2 cellular contexts compared by ENCODE assay signal in genomic region chr1:53278294-53278693, GRCh38.
TF ChIP-seq lines count a peak whose summit lies in the region.

No MANE protein-coding gene starts in this region.

TF ChIP-seq in IMR-90, 13 proteins besides CTCF, POLR2A, EP300 and RAD21 (continued from another document):
- TF ChIP-seq MAZ (IDR thresholded peaks at IDR 0.05; ENCODE audit: borderline replicate concordance, low read depth, low read length) = peak; percentile 33; the same call in 1 of the 2 replicates

TF ChIP-seq in WTC11, 78 proteins besides CTCF, POLR2A, EP300 and RAD21 (continued from another document):
- TF ChIP-seq ZNF512 (CRISPR knock-in tag; IDR thresholded peaks at IDR 0.05; ENCODE audit: borderline replicate concordance) (no peak), SMAD4 (CRISPR knock-in tag; IDR thresholded peaks at IDR 0.05) (no peak), E2F1 (CRISPR knock-in tag; IDR thresholded peaks at IDR 0.05) (no peak), ZNF232 (CRISPR knock-in tag; IDR thresholded peaks at IDR 0.05) (no peak), GABPB1 (CRISPR knock-in tag; IDR thresholded peaks at IDR 0.05) (no peak), MYBL2 (CRISPR knock-in tag; IDR thresholded peaks at IDR 0.05) (no peak), ZNF416 (CRISPR knock-in tag; IDR thresholded peaks at IDR 0.05) (no peak), MXD4 (CRISPR knock-in tag; IDR thresholded peaks at IDR 0.05; ENCODE audit: borderline replicate concordance) (no peak), ZBTB21 (CRISPR knock-in tag; IDR thresholded peaks at IDR 0.05; ENCODE audit: borderline replicate concordance) (no peak), STAT6 (CRISPR knock-in tag; conservative IDR thresholded peaks at IDR 0.05; ENCODE audit: low read depth) (no peak), ZSCAN18 (CRISPR knock-in tag; IDR thresholded peaks at IDR 0.05) (no peak)
- TF ChIP-seq, protein P1, sequence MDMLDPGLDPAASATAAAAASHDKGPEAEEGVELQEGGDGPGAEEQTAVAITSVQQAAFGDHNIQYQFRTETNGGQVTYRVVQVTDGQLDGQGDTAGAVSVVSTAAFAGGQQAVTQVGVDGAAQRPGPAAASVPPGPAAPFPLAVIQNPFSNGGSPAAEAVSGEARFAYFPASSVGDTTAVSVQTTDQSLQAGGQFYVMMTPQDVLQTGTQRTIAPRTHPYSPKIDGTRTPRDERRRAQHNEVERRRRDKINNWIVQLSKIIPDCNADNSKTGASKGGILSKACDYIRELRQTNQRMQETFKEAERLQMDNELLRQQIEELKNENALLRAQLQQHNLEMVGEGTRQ (CRISPR knock-in tag; IDR thresholded peaks at IDR 0.05) = no peak
